In genomic region chr9:38362912-38363588, GRCh38 we compare ENCODE assay signal across 8 cellular contexts. TPM values are rescaled to one million over a fixed set of nuclear protein-coding genes. Genes with fewer than 3 reads are reported as not detected.
DNase-seq lines count a peak whose midpoint lies in the region; ATAC-seq, FAIRE-seq and TF ChIP-seq lines count a peak whose summit lies in the region.

No MANE protein-coding gene starts in this region.

- H3K4me3 ChIP-seq in AG09309 (ENCODE audit: control insufficient read depth, low read depth, low read length) = no peak overlapping the region
- peak overlapping the region; percentile 34 for H3K4me3 ChIP-seq in HL-60 (replicated peaks; ENCODE audit: insufficient read depth, low read length)
- peak overlapping the region; percentile 29 for H3K4me3 ChIP-seq in rectal smooth muscle tissue (ENCODE audit: low read length)

- no peaks in the 10 kb centered on the region for H3K27me3 ChIP-seq in HL-60 (ENCODE audit: insufficient read depth, poor library complexity, severe bottlenecking)
- no peaks in the 10 kb centered on the region for H3K27me3 ChIP-seq in rectal smooth muscle tissue (ENCODE audit: control insufficient read depth, insufficient read depth, low read length)

- intact Hi-C loops in cardiac septum (cut with DNase I) = loop anchor here (5.0 kb wide), 5 partner anchors 51 to 616 kb away; no protein-coding TSS in a partner anchor

- H3K27ac ChIP-seq in HL-60 (replicated peaks) (peak overlapping the region; percentile 35), rectal smooth muscle tissue (ENCODE audit: low read depth, low read length) (no peak overlapping the region)

- H3K27me3 Mint-ChIP-seq in activated naive CD8-positive, alpha-beta T cell treated with anti-CD3 and anti-CD28 coated beads, Interleukin-2, amount 50 U/mL, for 24 hours = no peaks in the 10 kb centered on the region

- no peaks in the 10 kb centered on the region for H3K4me1 ChIP-seq in rectal smooth muscle tissue (ENCODE audit: control insufficient read depth, insufficient read depth, low read length)

- TF ChIP-seq POLR2A in GM12891 (IDR thresholded peaks at IDR 0.05; ENCODE audit: low read depth, low read length) = no peak

- FAIRE-seq in GM12891 (lab: Jason Lieb, UNC) = peak; percentile 89

- DNase-seq in AG09309 (ENCODE audit: low read depth) = peak; percentile 49
- DNase-seq in GM12891 (ENCODE audit: insufficient read length, low spot score) = peak; percentile 31
- DNase-seq in HL-60 (ENCODE audit: low read depth in 1 of 2, low spot score in 1 of 2) = peak; percentile 34 to 68
- DNase-seq in NCI-H748 (lab: John Stamatoyannopoulos, UW; ENCODE audit: unreplicated experiment) = peak; percentile 80
- DNase-seq in activated naive CD8-positive, alpha-beta T cell treated with anti-CD3 and anti-CD28 coated beads, Interleukin-2, amount 50 U/mL, for 24 hours = no peak
- peak; percentile 44 for DNase-seq in cardiac septum (ENCODE audit: low spot score)
- DNase-seq in stimulated activated CD4-positive, alpha-beta T cell treated with anti-CD3 and anti-CD28 coated beads, Interleukin-12 subunit alpha, Interleukin-12 subunit beta, amount 100 ng/mL, for 4 hours = no peak

- no peak overlapping the region for H3K27ac Mint-ChIP-seq in activated naive CD8-positive, alpha-beta T cell treated with anti-CD3 and anti-CD28 coated beads, Interleukin-2, amount 50 U/mL, for 24 hours

- ATAC-seq in activated naive CD8-positive, alpha-beta T cell treated with anti-CD3 and anti-CD28 coated beads, Interleukin-2, amount 50 U/mL, for 24 hours = peak; percentile 29

- peak overlapping the region; percentile 57 for H3K4me3 Mint-ChIP-seq in activated naive CD8-positive, alpha-beta T cell treated with anti-CD3 and anti-CD28 coated beads, Interleukin-2, amount 50 U/mL, for 24 hours

- TF ChIP-seq CTCF in AG09309 (IDR thresholded peaks at IDR 0.05; ENCODE audit: control insufficient read depth, insufficient read depth, low read depth, low read length, missing control alignments) (peak; percentile 65), HL-60 (IDR thresholded peaks at IDR 0.05; ENCODE audit: insufficient read depth, low read length) (peak; percentile 36)

- no peaks in the 10 kb centered on the region for H3K4me1 Mint-ChIP-seq in activated naive CD8-positive, alpha-beta T cell treated with anti-CD3 and anti-CD28 coated beads, Interleukin-2, amount 50 U/mL, for 24 hours

- no peaks in the 10 kb centered on the region for H3K9me3 Mint-ChIP-seq in activated naive CD8-positive, alpha-beta T cell treated with anti-CD3 and anti-CD28 coated beads, Interleukin-2, amount 50 U/mL, for 24 hours

- H3K9ac ChIP-seq in rectal smooth muscle tissue (ENCODE audit: low read length) = no peak overlapping the region

- no peaks in the 10 kb centered on the region for H3K36me3 ChIP-seq in rectal smooth muscle tissue (ENCODE audit: control insufficient read depth, insufficient read depth, low read length)

- H3K36me3 Mint-ChIP-seq in activated naive CD8-positive, alpha-beta T cell treated with anti-CD3 and anti-CD28 coated beads, Interleukin-2, amount 50 U/mL, for 24 hours (ENCODE audit: low read depth) = no peaks in the 10 kb centered on the region

TF ChIP-seq in GM12891, 5 proteins besides CTCF, POLR2A, EP300 and RAD21:
- TF ChIP-seq POLR2AphosphoS5 (IDR thresholded peaks at IDR 0.05; ENCODE audit: low read depth, low read length) = no peak

RNA-seq across cellular contexts. Expression of gene ALDH1B1, which starts 29.5 kb away (rescaled TPM):
- polyA plus RNA-seq in GM12891 (2012; ENCODE audit: low read depth, missing spikeins) = 13.1 TPM
- total RNA-seq in cardiac septum = 21.0 TPM

Comparison
In these comparisons a context has a peak if more than half of its experiments do, and no peak if none do; other contexts are left out.
1. DNase-seq: peak in AG09309 (single experiment), GM12891 (single experiment), HL-60 (2 of 2), NCI-H748 (single experiment) and cardiac septum (single experiment); none in activated naive CD8-positive, alpha-beta T cell treated with anti-CD3 and anti-CD28 coated beads, Interleukin-2, amount 50 U/mL, for 24 hours (single experiment) and stimulated activated CD4-positive, alpha-beta T cell treated with anti-CD3 and anti-CD28 coated beads, Interleukin-12 subunit alpha, Interleukin-12 subunit beta, amount 100 ng/mL, for 4 hours (single experiment).